ENCODE assay signal across 8 cellular contexts in genomic region chr17:1347681-1348318, GRCh38. TPM values are rescaled to one million over a fixed set of nuclear protein-coding genes. Genes with fewer than 3 reads are reported as not detected.
DNase-seq lines count a peak whose midpoint lies in the region; ATAC-seq, FAIRE-seq and TF ChIP-seq lines count a peak whose summit lies in the region.

No MANE protein-coding gene starts in this region.

- DNase-seq in ascending aorta (ENCODE audit: low spot score in 2 of 2) = no peak
- no peak for DNase-seq in keratinocyte (ENCODE audit: low read depth, low spot score)
- no peak for DNase-seq in DMS153 (lab: John Stamatoyannopoulos, UW)
- no peak for DNase-seq in DMS53 treated with DMSO at 0.1 percent for 48 hours (lab: John Stamatoyannopoulos, UW; ENCODE audit: unreplicated experiment)

- H3K4me2 ChIP-seq in keratinocyte (ENCODE audit: control insufficient read depth, extremely low read depth, insufficient read depth, low read depth, low read length) = peak overlapping the region; percentile 29

- dilution Hi-C loops in keratinocyte (cut with MboI; ENCODE audit: extremely low pct_ligation_motif_present, low sequenced_read_pairs) = no loop called here

- no peaks in the 10 kb centered on the region for H3K9me1 ChIP-seq in keratinocyte (ENCODE audit: control insufficient read depth, extremely low read depth, insufficient read depth, low read length)

- TF ChIP-seq CTCF in HEK293 (tag by site-specific recombination; IDR thresholded peaks at IDR 0.05) (no peak), ascending aorta (IDR thresholded peaks at IDR 0.05) (no peak), keratinocyte (optimal IDR thresholded peaks at IDR 0.05 in 1 of 3, IDR thresholded peaks at IDR 0.05 in 1 of 3, conservative IDR thresholded peaks at IDR 0.05 in 1 of 3; ENCODE audit: extremely low read depth in 1 of 3, insufficient read depth in 2 of 3, low read length in 3 of 3) (no peak)

- no peak for FAIRE-seq in keratinocyte (lab: Jason Lieb, UNC)

- H3K4me3 ChIP-seq in HEK293 (ENCODE audit: low read depth, low read length) = no peak overlapping the region
- H3K4me3 ChIP-seq in ascending aorta = peak overlapping the region in 1 of 2 donors; percentile 21
- no peak overlapping the region for H3K4me3 ChIP-seq in keratinocyte (ENCODE audit: control insufficient read depth in 2 of 3, extremely low read depth in 1 of 3, insufficient read depth in 2 of 3, low read depth in 1 of 3, low read length in 3 of 3)
- H3K4me3 ChIP-seq in skeletal muscle tissue (ENCODE audit: low read length in 3 of 3) = peak overlapping the region; percentile 3 to 59 (median 12)

- H3K9me3 ChIP-seq in HEK293 (ENCODE audit: control insufficient read depth, insufficient read depth, low read depth, low read length) = no peaks in the 10 kb centered on the region
- H3K9me3 ChIP-seq in ascending aorta = no peaks in the 10 kb centered on the region
- H3K9me3 ChIP-seq in keratinocyte (ENCODE audit: control insufficient read depth, low read depth, low read length) = no peaks in the 10 kb centered on the region
- H3K9me3 ChIP-seq in skeletal muscle tissue (ENCODE audit: control insufficient read depth in 3 of 3, low read length in 3 of 3) = no peaks in the 10 kb centered on the region

- CTCF ChIA-PET in HEK293 (lab: Yijun Ruan, JAX) = no interaction called here

- peaks cover 78 to 82% of the 10 kb centered on the region in 2 experiments for H3K36me3 ChIP-seq in HEK293 (ENCODE audit: control insufficient read depth in 2 of 2, insufficient read depth in 1 of 2, low read length in 2 of 2)
- H3K36me3 ChIP-seq in ascending aorta = peaks cover 50 to 55% of the 10 kb centered on the region in 2 donors
- peaks cover 24 to 46% of the 10 kb centered on the region in 2 experiments for H3K36me3 ChIP-seq in keratinocyte (ENCODE audit: control insufficient read depth in 2 of 2, extremely low read depth in 1 of 2, insufficient read depth in 2 of 2, low read length in 2 of 2)
- peaks cover 27 to 41% (median 29%) of the 10 kb centered on the region in 3 donors for H3K36me3 ChIP-seq in skeletal muscle tissue (ENCODE audit: control insufficient read depth in 3 of 3, insufficient read depth in 3 of 3, low read length in 3 of 3)

- H3K9ac ChIP-seq in keratinocyte (ENCODE audit: control insufficient read depth, extremely low read depth, insufficient read depth, low read length) (peak overlapping the region; percentile 9), skeletal muscle tissue (ENCODE audit: low read depth in 1 of 3, low read length in 3 of 3) (peak overlapping the region; percentile 43 to 48 (median 44))

- ATAC-seq in HG02885 (IDR thresholded peaks at IDR 0.05; ENCODE audit: poor library complexity, unreplicated experiment) (no peak), GM18502 (IDR thresholded peaks at IDR 0.05; ENCODE audit: poor library complexity, unreplicated experiment) (no peak)

- no peak overlapping the region for H2AFZ ChIP-seq in keratinocyte (ENCODE audit: control insufficient read depth, low read length)

- peaks cover 76% of the 10 kb centered on the region for H3K79me2 ChIP-seq in keratinocyte (ENCODE audit: control insufficient read depth, insufficient read depth, low read length)

- intact Hi-C loops in ascending aorta (cut with DNase I) = no loop called here

- H4K20me1 ChIP-seq in keratinocyte (ENCODE audit: control insufficient read depth, extremely low read depth, insufficient read depth, low read length) = peaks cover 33% of the 10 kb centered on the region

- POLR2A ChIA-PET in HEK293 (lab: Yijun Ruan, JAX) = no interaction called here

- H3K4me1 ChIP-seq in HEK293 (ENCODE audit: control insufficient read depth, insufficient read depth, low read length) = peaks cover 10% of the 10 kb centered on the region
- peaks cover 0 to 3% of the 10 kb centered on the region in 2 donors for H3K4me1 ChIP-seq in ascending aorta
- H3K4me1 ChIP-seq in keratinocyte (ENCODE audit: control insufficient read depth, extremely low read depth, insufficient read depth, low read length) = peaks cover 6% of the 10 kb centered on the region
- peaks cover 11 to 14% (median 11%) of the 10 kb centered on the region in 3 donors for H3K4me1 ChIP-seq in skeletal muscle tissue (ENCODE audit: control insufficient read depth in 3 of 3, insufficient read depth in 3 of 3, low read length in 3 of 3)

- H3K27me3 ChIP-seq in ascending aorta = no peaks in the 10 kb centered on the region
- no peaks in the 10 kb centered on the region for H3K27me3 ChIP-seq in keratinocyte (ENCODE audit: control insufficient read depth, extremely low read depth, insufficient read depth, low read length)
- H3K27me3 ChIP-seq in skeletal muscle tissue (ENCODE audit: control insufficient read depth in 3 of 3, insufficient read depth in 3 of 3, low read length in 3 of 3) = no peaks in the 10 kb centered on the region

- H3K27ac ChIP-seq in HEK293 (ENCODE audit: extremely low read depth, low read depth, low read length) = peak overlapping the region; percentile 25; the same call in 1 of the 2 replicates
- peak overlapping the region; percentile 15 to 51 for H3K27ac ChIP-seq in ascending aorta
- H3K27ac ChIP-seq in keratinocyte (ENCODE audit: control insufficient read depth, insufficient read depth, low read length) = peak overlapping the region; percentile 17
- H3K27ac ChIP-seq in skeletal muscle tissue (ENCODE audit: low read depth, low read length) = peak overlapping the region; percentile 76

TF ChIP-seq in HEK293, 187 proteins besides CTCF, POLR2A, EP300 and RAD21 (continues in another document):
- peak; percentile 62; the same call in 1 of the 2 replicates for TF ChIP-seq TRIM28 (IDR thresholded peaks at IDR 0.05; ENCODE audit: borderline replicate concordance, low read length)
- TF ChIP-seq ZNF302 (tag by site-specific recombination; IDR thresholded peaks at IDR 0.05; ENCODE audit: low read depth) = no peak
- no peak for TF ChIP-seq ZNF280D (tag by site-specific recombination; IDR thresholded peaks at IDR 0.05)
- TF ChIP-seq ZFP3 (tag by site-specific recombination; IDR thresholded peaks at IDR 0.05; ENCODE audit: low read depth) = no peak
- TF ChIP-seq ZBTB7A (tag by site-specific recombination; IDR thresholded peaks at IDR 0.05; ENCODE audit: low read depth) = no peak
- TF ChIP-seq ZBTB17 (tag by site-specific recombination; IDR thresholded peaks at IDR 0.05) = peak; percentile 84
- peak; percentile 48; the same call in 1 of the 2 replicates for TF ChIP-seq ZNF366 (tag by site-specific recombination; conservative IDR thresholded peaks at IDR 0.05)
- no peak for TF ChIP-seq MZF1 (tag by site-specific recombination; IDR thresholded peaks at IDR 0.05; ENCODE audit: borderline replicate concordance)
- TF ChIP-seq ZNF544 (tag by site-specific recombination; IDR thresholded peaks at IDR 0.05) = no peak
- no peak for TF ChIP-seq KLF7 (tag by site-specific recombination; IDR thresholded peaks at IDR 0.05; ENCODE audit: borderline replicate concordance)
- no peak for TF ChIP-seq MEIS1 (CRISPR knock-in tag; IDR thresholded peaks at IDR 0.05; ENCODE audit: borderline replicate concordance)
- peak; percentile 87 for TF ChIP-seq SCRT2 (tag by site-specific recombination; IDR thresholded peaks at IDR 0.05)
- TF ChIP-seq ZNF16 (tag by site-specific recombination; IDR thresholded peaks at IDR 0.05; ENCODE audit: low read depth) = no peak
- no peak for TF ChIP-seq IKZF3 (tag by site-specific recombination; IDR thresholded peaks at IDR 0.05)
- TF ChIP-seq PRDM1 (tag by site-specific recombination; IDR thresholded peaks at IDR 0.05) = peak; percentile 95
- TF ChIP-seq ZNF155 (tag by site-specific recombination; IDR thresholded peaks at IDR 0.05) = no peak
- no peak for TF ChIP-seq SETDB1 (IDR thresholded peaks at IDR 0.05; ENCODE audit: insufficient read length, low read length)
- peak; percentile 25; the same call in 1 of the 2 replicates for TF ChIP-seq WT1 (tag by site-specific recombination; IDR thresholded peaks at IDR 0.05)
- peak; percentile 37; the same call in 1 of the 2 replicates for TF ChIP-seq ZNF146 (tag by site-specific recombination; IDR thresholded peaks at IDR 0.05)
- no peak for TF ChIP-seq ZNF529 (tag by site-specific recombination; IDR thresholded peaks at IDR 0.05; ENCODE audit: insufficient replicate concordance)
- 0 out of 2 replicates have a peak, but pooled peaks have one; percentile 18 for TF ChIP-seq ZNF223 (tag by site-specific recombination; IDR thresholded peaks at IDR 0.05)
- no peak for TF ChIP-seq YY1 (tag by site-specific recombination; IDR thresholded peaks at IDR 0.05)

RNA-seq across cellular contexts. Expression of gene YWHAE, which starts 52.2 kb away (rescaled TPM):
- 261 TPM for total RNA-seq in ascending aorta
- 468 to 1,322 TPM (median 739 TPM) in 3 replicates for polyA plus RNA-seq in keratinocyte
- 1,692 TPM for polyA plus RNA-seq in keratinocyte (2011; ENCODE audit: low read depth)
- 729 and 842 TPM in 2 replicates for polyA plus RNA-seq in keratinocyte (2011; cell fraction: cytosol; rRNA removed)
- 360 and 563 TPM in 2 replicates for polyA plus RNA-seq in keratinocyte (2011; cell fraction: nucleus; rRNA removed)
- polyA plus RNA-seq in keratinocyte (2012; ENCODE audit: low replicate concordance) = 665 and 1,046 TPM in 2 replicates
- polyA minus RNA-seq in keratinocyte = 144 to 656 TPM (median 449 TPM) in 3 replicates
- polyA minus RNA-seq in keratinocyte (2011; cell fraction: cytosol; rRNA and poly(A)+ RNA removed) = 1,051 TPM
- polyA minus RNA-seq in keratinocyte (2011; cell fraction: nucleus; rRNA and poly(A)+ RNA removed) = 134 and 185 TPM in 2 replicates
- total RNA-seq in skeletal muscle tissue = 280 TPM

Comparison
In these comparisons a context has a peak if more than half of its experiments do, and no peak if none do; other contexts are left out.
1. H3K27ac ChIP-seq: peak in every context shown above with its lines; median percentile 76 in skeletal muscle tissue; 33 in ascending aorta; 25 in HEK293; 17 in keratinocyte.
2. H3K4me3 ChIP-seq: peak in skeletal muscle tissue (3 of 3); none in HEK293 (single experiment) and keratinocyte (0 of 3).